ENCODE assay signal across 22 cellular contexts in the genomic region with DNA sequence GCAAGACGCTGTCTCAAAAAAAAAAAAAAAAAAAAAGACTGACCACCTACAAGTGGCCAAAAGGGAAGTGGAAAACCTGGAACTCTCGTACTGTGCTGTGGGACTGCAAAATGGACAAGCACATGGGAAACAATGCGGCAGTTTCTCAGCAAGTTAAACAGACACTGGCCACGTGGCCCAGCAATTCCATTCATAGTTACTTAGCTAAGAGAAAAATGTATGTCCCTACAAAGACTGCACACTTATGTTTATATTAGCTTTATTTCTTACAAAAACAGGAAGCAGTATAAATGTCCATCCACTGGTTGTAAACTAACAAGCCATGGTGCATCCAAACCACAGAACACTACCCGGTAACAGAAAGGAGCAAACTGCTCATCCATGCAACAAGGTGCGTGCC. TPM values are rescaled to one million over a fixed set of nuclear protein-coding genes. Genes with fewer than 3 reads are reported as not detected.
DNase-seq lines count a peak whose midpoint lies in the region; ATAC-seq, FAIRE-seq and TF ChIP-seq lines count a peak whose summit lies in the region.
"Had no signal": no experiment of that assay in that cellular context is flagged by ENCODE, and none has a peak within 500 bp of the region (broad histone marks: within the 10 kb centered on the region; RNA-seq: fewer than 3 reads in every experiment).

No MANE protein-coding gene starts in this region.

- H3K27me3 Mint-ChIP-seq in progenitor cell of endocrine pancreas: no peaks in the 10 kb centered on the region
- H3K27me3 Mint-ChIP-seq: activated CD4-positive, alpha-beta T cell treated with anti-CD3 and anti-CD28 coated beads for 36 hours; activated CD8-positive, alpha-beta memory T cell treated with anti-CD3 and anti-CD28 coated beads, Interleukin-2, amount 10 ng/mL, durations not matched to agents 7 days and 5 days; activated naive CD8-positive, alpha-beta T cell treated with anti-CD3 and anti-CD28 coated beads, Interleukin-2, amount 50 U/mL, for 24 hours; CD4-positive, alpha-beta T cell; naive B cell had no signal

- H3K4me3 ChIP-seq in esophagus muscularis mucosa (no peak overlapping the region), mucosa of descending colon (no peak overlapping the region)
- H3K4me3 ChIP-seq: cardiac muscle cell, GM23248, heart right ventricle, lung had no signal

- TF ChIP-seq EP300 in esophagus muscularis mucosa (IDR thresholded peaks at IDR 0.05): no peak

- H3K9me3 ChIP-seq in esophagus muscularis mucosa: no peaks in the 10 kb centered on the region
- no peaks in the 10 kb centered on the region for H3K9me3 ChIP-seq in mucosa of descending colon

- intact Hi-C loops in esophagus muscularis mucosa (cut with DNase I): loop anchor here (10.0 kb wide), 1 partner anchor 117 kb away; a partner anchor contains a TSS
- intact Hi-C loops in mucosa of descending colon (cut with DNase I, micrococcal nuclease): no loop called here

- H3K4me1 Mint-ChIP-seq in progenitor cell of endocrine pancreas (ENCODE audit: low read depth): no peaks in the 10 kb centered on the region

- H3K9me3 Mint-ChIP-seq in progenitor cell of endocrine pancreas (ENCODE audit: low read depth): peaks cover 4% of the 10 kb centered on the region
- H3K9me3 Mint-ChIP-seq: naive B cell had no signal

- TF ChIP-seq POLR2A in esophagus muscularis mucosa (IDR thresholded peaks at IDR 0.05; ENCODE audit: low read depth): no peak

- no peak for TF ChIP-seq CTCF in esophagus muscularis mucosa (IDR thresholded peaks at IDR 0.05)
- no peak for TF ChIP-seq CTCF in mucosa of descending colon (IDR thresholded peaks at IDR 0.05)
- no peak for TF ChIP-seq CTCF in D721Med (IDR thresholded peaks at IDR 0.05; ENCODE audit: insufficient read depth, missing control alignments)
- no peak for TF ChIP-seq CTCF in progenitor cell of endocrine pancreas (IDR thresholded peaks at IDR 0.05; ENCODE audit: unreplicated experiment)

- H3K36me3 ChIP-seq in esophagus muscularis mucosa (peaks cover 14 to 51% (median 43%) of the 10 kb centered on the region in 4 donors), mucosa of descending colon (ENCODE audit: low read depth) (no peaks in the 10 kb centered on the region)

- 70% methylated on average over 6 of the region's 6 CpGs for WGBS in esophagus muscularis mucosa

- ATAC-seq in mucosa of descending colon (peak; percentile 19), HG03025 (IDR thresholded peaks at IDR 0.05; ENCODE audit: low FRiP score, unreplicated experiment) (no peak), HG02852 (IDR thresholded peaks at IDR 0.05; ENCODE audit: unreplicated experiment) (no peak)
- ATAC-seq: activated CD4-positive, alpha-beta T cell treated with anti-CD3 and anti-CD28 coated beads for 36 hours; activated CD8-positive, alpha-beta memory T cell treated with anti-CD3 and anti-CD28 coated beads, Interleukin-2, amount 10 ng/mL, durations not matched to agents 7 days and 5 days; activated naive CD8-positive, alpha-beta T cell treated with anti-CD3 and anti-CD28 coated beads, Interleukin-2, amount 50 U/mL, for 24 hours; heart right ventricle; Right ventricle myocardium inferior had no signal

- H3K27ac Mint-ChIP-seq in progenitor cell of endocrine pancreas: no peak overlapping the region
- H3K27ac Mint-ChIP-seq: activated CD4-positive, alpha-beta T cell treated with anti-CD3 and anti-CD28 coated beads for 36 hours; activated CD8-positive, alpha-beta memory T cell treated with anti-CD3 and anti-CD28 coated beads, Interleukin-2, amount 10 ng/mL, durations not matched to agents 7 days and 5 days; activated naive CD8-positive, alpha-beta T cell treated with anti-CD3 and anti-CD28 coated beads, Interleukin-2, amount 50 U/mL, for 24 hours; CD4-positive, alpha-beta T cell had no signal

- DNase-seq in AG08396 (ENCODE audit: low spot score) (peak; percentile 73), MV-4-11 (lab: John Stamatoyannopoulos, UW) (peak; percentile 36), esophagus muscularis mucosa (ENCODE audit: extremely low spot score) (no peak), mucosa of descending colon (peak in 1 of 3 donors; percentile 18), D721Med (ENCODE audit: insufficient read length, low spot score) (no peak), progenitor cell of endocrine pancreas (ENCODE audit: low spot score, unreplicated experiment) (no peak)
- DNase-seq: activated CD4-positive, alpha-beta T cell treated with anti-CD3 and anti-CD28 coated beads for 36 hours; activated CD8-positive, alpha-beta memory T cell treated with anti-CD3 and anti-CD28 coated beads, Interleukin-2, amount 10 ng/mL, durations not matched to agents 7 days and 5 days; activated naive CD8-positive, alpha-beta T cell treated with anti-CD3 and anti-CD28 coated beads, Interleukin-2, amount 50 U/mL, for 24 hours; CD4-positive, alpha-beta T cell; DND-41; erythroblast; GM23248; heart right ventricle; naive B cell; NCI-H748 treated with DMSO at 0.1 percent for 48 hours; stimulated activated CD4-positive, alpha-beta T cell treated with anti-CD3 and anti-CD28 coated beads, Interleukin-12 subunit alpha, Interleukin-12 subunit beta, amount 100 ng/mL, for 4 hours had no signal

- no peaks in the 10 kb centered on the region for H3K27me3 ChIP-seq in esophagus muscularis mucosa
- H3K27me3 ChIP-seq: cardiac muscle cell, heart right ventricle had no signal

- FAIRE-seq in D721Med (lab: Jason Lieb, UNC): no peak

- peaks cover 15% of the 10 kb centered on the region for H3K36me3 Mint-ChIP-seq in progenitor cell of endocrine pancreas (ENCODE audit: insufficient read depth)

- H3K27ac ChIP-seq in esophagus muscularis mucosa (replicated peaks in 1 of 4): peak overlapping the region in 3 of 4 donors; percentile 47 to 53 (median 49)
- H3K27ac ChIP-seq: cardiac muscle cell, GM23248, heart right ventricle had no signal

- H3K4me1 ChIP-seq in esophagus muscularis mucosa: peaks cover 0 to 41% (median 35%) of the 10 kb centered on the region in 4 donors
- H3K4me1 ChIP-seq in mucosa of descending colon (ENCODE audit: low read depth): no peaks in the 10 kb centered on the region

- H3K4me3 Mint-ChIP-seq in progenitor cell of endocrine pancreas (ENCODE audit: low read depth): no peak overlapping the region
- H3K4me3 Mint-ChIP-seq: activated CD4-positive, alpha-beta T cell treated with anti-CD3 and anti-CD28 coated beads for 36 hours; activated CD8-positive, alpha-beta memory T cell treated with anti-CD3 and anti-CD28 coated beads, Interleukin-2, amount 10 ng/mL, durations not matched to agents 7 days and 5 days; activated naive CD8-positive, alpha-beta T cell treated with anti-CD3 and anti-CD28 coated beads, Interleukin-2, amount 50 U/mL, for 24 hours; CD4-positive, alpha-beta T cell had no signal

RNA-seq across cellular contexts. Expression of a gene that starts 5.6 kb away (rescaled TPM):
- total RNA-seq in esophagus muscularis mucosa (10 to 100 TPM; 35.7 to 41.7 (median 40.0) TPM), mucosa of descending colon (10 to 100 TPM; 50.6 to 65.9 (median 50.7) TPM), progenitor cell of endocrine pancreas (48.1 and 51.4 TPM in 2 replicates)

RNA-seq across cellular contexts. Expression of a gene that starts 53.2 kb away (rescaled TPM):
- total RNA-seq in esophagus muscularis mucosa (100 to 1,000 TPM in 2 of 4 donors, 10 to 100 TPM in 2; 72.3 to 123 (median 93.4) TPM), mucosa of descending colon (10 to 100 TPM; 71.6 to 91.0 (median 89.6) TPM), progenitor cell of endocrine pancreas (44.6 and 47.5 TPM in 2 replicates)

Comparison
In these comparisons a context has a peak if more than half of its experiments do, and no peak if none do; other contexts are left out.
1. DNase-seq: peak in AG08396 (single experiment) and MV-4-11 (single experiment); none in esophagus muscularis mucosa (single experiment), D721Med (single experiment) and progenitor cell of endocrine pancreas (single experiment).